In genomic region chr14:58414845-58415244, GRCh38 we compare ENCODE assay signal across 18 cellular contexts. TPM values are rescaled to one million over a fixed set of nuclear protein-coding genes. Genes with fewer than 3 reads are reported as not detected.
DNase-seq lines count a peak whose midpoint lies in the region; ATAC-seq and TF ChIP-seq lines count a peak whose summit lies in the region.
"Had no signal": no experiment of that assay in that cellular context is flagged by ENCODE, and none has a peak within 500 bp of the region (broad histone marks: within the 10 kb centered on the region; RNA-seq: fewer than 3 reads in every experiment).

No MANE protein-coding gene starts in this region.

- H3K4me1 ChIP-seq in foreskin keratinocyte (no peaks in the 10 kb centered on the region), MM.1S (ENCODE audit: low read length) (no peaks in the 10 kb centered on the region)
- H3K4me1 ChIP-seq: esophagus squamous epithelium had no signal

- H3K4me3 ChIP-seq in MM.1S (ENCODE audit: low read length): no peak overlapping the region
- H3K4me3 ChIP-seq: esophagus squamous epithelium, lung had no signal

- H3K27ac ChIP-seq in foreskin keratinocyte: no peak overlapping the region
- no peak overlapping the region for H3K27ac ChIP-seq in MM.1S (ENCODE audit: low read length)
- H3K27ac ChIP-seq: esophagus squamous epithelium had no signal

- H4K20me1 ChIP-seq in MM.1S (ENCODE audit: insufficient read depth, low read length): no peaks in the 10 kb centered on the region

- POLR2A ChIA-PET in MCF 10A (lab: Yijun Ruan, JAX): no interaction called here

- no peak for DNase-seq in stimulated activated naive CD8-positive, alpha-beta T cell treated with anti-CD3 and anti-CD28 coated beads, Interleukin-15, Interleukin-2, amounts not matched to agents 100 U/mL and 50 U/mL, for 24 hours
- DNase-seq in stimulated activated naive CD8-positive, alpha-beta T cell treated with anti-CD3 and anti-CD28 coated beads, Interleukin-15, amount 100 ng/mL, for 72 hours: no peak
- DNase-seq in OCI-M1 (lab: John Stamatoyannopoulos, UW) (peak; percentile 5), foreskin keratinocyte (no peak), MCF 10A (ENCODE audit: unreplicated experiment) (no peak), kidney glomerular epithelial cell (lab: John Stamatoyannopoulos, UW) (no peak), MM.1S (no peak)
- DNase-seq: COR-L47; cortex of kidney; esophagus squamous epithelium; naive thymus-derived CD8-positive, alpha-beta T cell; NCI-H2029 treated with DMSO at 0.1 percent for 48 hours; stimulated activated CD4-positive, alpha-beta T cell treated with anti-CD3 and anti-CD28 coated beads, Interleukin-12 subunit alpha, Interleukin-12 subunit beta, amount 100 ng/mL, for 4 hours had no signal

- ATAC-seq in stimulated activated naive CD8-positive, alpha-beta T cell treated with anti-CD3 and anti-CD28 coated beads, Interleukin-15, Interleukin-2, amounts not matched to agents 100 U/mL and 50 U/mL, for 24 hours: peak; percentile 52
- no peak for ATAC-seq in stimulated activated naive CD8-positive, alpha-beta T cell treated with anti-CD3 and anti-CD28 coated beads, Interleukin-15, amount 100 ng/mL, for 72 hours
- peak; percentile 55 for ATAC-seq in foreskin keratinocyte
- ATAC-seq in HG03457 (IDR thresholded peaks at IDR 0.05; ENCODE audit: unreplicated experiment): no peak
- ATAC-seq: naive thymus-derived CD8-positive, alpha-beta T cell had no signal

- H2AFZ ChIP-seq in MM.1S (ENCODE audit: low read length): no peak overlapping the region

- no peaks in the 10 kb centered on the region for H3K9me3 Mint-ChIP-seq in stimulated activated naive CD8-positive, alpha-beta T cell treated with anti-CD3 and anti-CD28 coated beads, Interleukin-15, amount 100 ng/mL, for 72 hours
- H3K9me3 Mint-ChIP-seq in MCF 10A (ENCODE audit: unreplicated experiment): no peaks in the 10 kb centered on the region

- H3K4me2 ChIP-seq in MM.1S (ENCODE audit: low read depth, low read length): no peak overlapping the region

- H3K9me3 ChIP-seq in MM.1S (replicated peaks; ENCODE audit: insufficient read depth, low read length): no peaks in the 10 kb centered on the region
- H3K9me3 ChIP-seq: esophagus squamous epithelium had no signal

- H3K27me3 ChIP-seq in foreskin keratinocyte (no peaks in the 10 kb centered on the region), MM.1S (replicated peaks; ENCODE audit: insufficient read depth, low read length) (no peaks in the 10 kb centered on the region)
- H3K27me3 ChIP-seq: esophagus squamous epithelium had no signal

- no TSS peak for BruUV-seq in MCF 10A (replicated peaks; lab: Mats Ljungman, UMichigan)

- peaks cover 84% of the 10 kb centered on the region for H3K36me3 Mint-ChIP-seq in MCF 10A (ENCODE audit: insufficient read depth, unreplicated experiment)

- peaks cover 14% of the 10 kb centered on the region for H3K4me1 Mint-ChIP-seq in stimulated activated naive CD8-positive, alpha-beta T cell treated with anti-CD3 and anti-CD28 coated beads, Interleukin-15, amount 100 ng/mL, for 72 hours
- H3K4me1 Mint-ChIP-seq in MCF 10A (ENCODE audit: insufficient read depth, unreplicated experiment): peaks cover 10% of the 10 kb centered on the region

- intact Hi-C loops in MCF 10A (cut with micrococcal nuclease): no loop called here

- H3F3A ChIP-seq in MM.1S (ENCODE audit: insufficient read depth, low read length): no peaks in the 10 kb centered on the region

- no peak overlapping the region for H3K9ac ChIP-seq in MM.1S (ENCODE audit: low read length)

- CTCF ChIA-PET in MCF 10A (lab: Yijun Ruan, JAX): no interaction called here

- no peaks in the 10 kb centered on the region; the same call in 1 of the 2 replicates for H3K36me3 ChIP-seq in MM.1S (replicated peaks; ENCODE audit: insufficient read depth, low read length)

- no peak for TF ChIP-seq CTCF in foreskin keratinocyte (conservative IDR thresholded peaks at IDR 0.05)
- no peak for TF ChIP-seq CTCF in MCF 10A (IDR thresholded peaks at IDR 0.05; ENCODE audit: unreplicated experiment)
- TF ChIP-seq CTCF in MM.1S (IDR thresholded peaks at IDR 0.05; ENCODE audit: low read length): no peak

- H3K27ac Mint-ChIP-seq in stimulated activated naive CD8-positive, alpha-beta T cell treated with anti-CD3 and anti-CD28 coated beads, Interleukin-15, amount 100 ng/mL, for 72 hours: peak overlapping the region in 1 of 2 donors; percentile 44
- no peak overlapping the region for H3K27ac Mint-ChIP-seq in MCF 10A (ENCODE audit: low read depth, unreplicated experiment)
- H3K27ac Mint-ChIP-seq: progenitor cell of endocrine pancreas; stimulated activated naive CD8-positive, alpha-beta T cell treated with anti-CD3 and anti-CD28 coated beads, Interleukin-15, Interleukin-2, amounts not matched to agents 100 ng/mL and 50 ng/mL, for 24 hours had no signal

- H3K9me2 ChIP-seq in MM.1S (replicated peaks; ENCODE audit: insufficient read depth, low read length): no peaks in the 10 kb centered on the region

- H3K27me3 Mint-ChIP-seq in stimulated activated naive CD8-positive, alpha-beta T cell treated with anti-CD3 and anti-CD28 coated beads, Interleukin-15, amount 100 ng/mL, for 72 hours: no peaks in the 10 kb centered on the region
- H3K27me3 Mint-ChIP-seq in MCF 10A (ENCODE audit: insufficient read depth, unreplicated experiment): no peaks in the 10 kb centered on the region
- H3K27me3 Mint-ChIP-seq: naive thymus-derived CD8-positive, alpha-beta T cell; progenitor cell of endocrine pancreas; stimulated activated naive CD8-positive, alpha-beta T cell treated with anti-CD3 and anti-CD28 coated beads, Interleukin-15, Interleukin-2, amounts not matched to agents 100 ng/mL and 50 ng/mL, for 24 hours had no signal

- H3K4me3 Mint-ChIP-seq in stimulated activated naive CD8-positive, alpha-beta T cell treated with anti-CD3 and anti-CD28 coated beads, Interleukin-15, amount 100 ng/mL, for 72 hours: no peak overlapping the region
- no peak overlapping the region for H3K4me3 Mint-ChIP-seq in MCF 10A (ENCODE audit: unreplicated experiment)
- H3K4me3 Mint-ChIP-seq: naive thymus-derived CD8-positive, alpha-beta T cell; stimulated activated naive CD8-positive, alpha-beta T cell treated with anti-CD3 and anti-CD28 coated beads, Interleukin-15, Interleukin-2, amounts not matched to agents 100 ng/mL and 50 ng/mL, for 24 hours had no signal

- peaks cover 10% of the 10 kb centered on the region for H3K79me2 ChIP-seq in MM.1S (ENCODE audit: low read length)

RNA-seq across cellular contexts. Expression of gene TIMM9, which starts 12.5 kb away (rescaled TPM):
- total RNA-seq in foreskin keratinocyte (41.6 and 45.7 TPM in 2 replicates), MCF 10A (2022) (52.8 and 102 TPM in 2 replicates)
- polyA plus RNA-seq in foreskin keratinocyte: 57.4 and 63.0 TPM in 2 replicates

RNA-seq across cellular contexts. Expression of gene KIAA0586, which starts 12.7 kb away (rescaled TPM):
- 20.5 and 22.8 TPM in 2 replicates for total RNA-seq in foreskin keratinocyte
- polyA plus RNA-seq in foreskin keratinocyte: 6.2 and 7.4 TPM in 2 replicates
- total RNA-seq in MCF 10A (2022): 19.6 and 26.2 TPM in 2 replicates

RNA-seq across cellular contexts. Expression of gene TOMM20L, which starts 19.1 kb away (rescaled TPM):
- total RNA-seq in foreskin keratinocyte (not detected in 2 replicates), MCF 10A (2022) (not detected in 2 replicates)
- not detected in 2 replicates for polyA plus RNA-seq in foreskin keratinocyte
- total RNA-seq: activated CD8-positive, alpha-beta memory T cell treated with anti-CD3 and anti-CD28 coated beads for 36 hours; esophagus squamous epithelium; naive thymus-derived CD8-positive, alpha-beta T cell had no signal
- polyA plus RNA-seq: lung; naive thymus-derived CD8-positive, alpha-beta T cell had no signal

Comparison
In these comparisons a context has a peak if more than half of its experiments do, and no peak if none do; other contexts are left out.
1. ATAC-seq: peak in stimulated activated naive CD8-positive, alpha-beta T cell treated with anti-CD3 and anti-CD28 coated beads, Interleukin-15, Interleukin-2, amounts not matched to agents 100 U/mL and 50 U/mL, for 24 hours (single experiment) and foreskin keratinocyte (single experiment); none in stimulated activated naive CD8-positive, alpha-beta T cell treated with anti-CD3 and anti-CD28 coated beads, Interleukin-15, amount 100 ng/mL, for 72 hours (single experiment) and HG03457 (single experiment).